ENCODE assay signal across 22 cellular contexts in genomic region chr4:8370835-8371234, GRCh38.
DNase-seq lines count a peak whose midpoint lies in the region; ATAC-seq and TF ChIP-seq lines count a peak whose summit lies in the region.
"Had no signal": no experiment of that assay in that cellular context is flagged by ENCODE, and none has a peak within 500 bp of the region (broad histone marks: within the 10 kb centered on the region; RNA-seq: fewer than 3 reads in every experiment).

No MANE protein-coding gene starts in this region.

- 47 to 56% methylated on average over 18 of the region's 18 CpGs for WGBS in thyroid gland, 2 donors

- TF ChIP-seq CTCF in thyroid gland (IDR thresholded peaks at IDR 0.05), result no peak
- no peak for TF ChIP-seq CTCF in BE2C (IDR thresholded peaks at IDR 0.05; ENCODE audit: low read depth, low read length)

- no peaks in the 10 kb centered on the region for H3K27me3 ChIP-seq in thyroid gland
- no peaks in the 10 kb centered on the region for H3K27me3 ChIP-seq in BE2C

- intact Hi-C loops in thyroid gland (cut with DNase I), result no loop called here

- H3K4me1 ChIP-seq in thyroid gland (peaks cover 39 to 46% of the 10 kb centered on the region in 2 donors), BE2C (peaks cover 3% of the 10 kb centered on the region; the same call in 1 of the 2 replicates)

- H3K9me3 ChIP-seq in thyroid gland (no peaks in the 10 kb centered on the region), BE2C (no peaks in the 10 kb centered on the region)

- H3K27ac ChIP-seq in thyroid gland, result peak overlapping the region; percentile 50 to 78 (median 76)

- H3K4me3 ChIP-seq in thyroid gland (replicated peaks in 1 of 3) (no peak overlapping the region), BE2C (ENCODE audit: low read depth, low read length) (no peak overlapping the region)

- H3K36me3 ChIP-seq in thyroid gland (no peaks in the 10 kb centered on the region), BE2C (no peaks in the 10 kb centered on the region)

- no peak for ATAC-seq in GM21447 (IDR thresholded peaks at IDR 0.05; ENCODE audit: unreplicated experiment)
- ATAC-seq: activated CD4-positive, alpha-beta T cell treated with anti-CD3 and anti-CD28 coated beads for 36 hours; PC-3; T-cell had no signal

- TF ChIP-seq POLR2A in thyroid gland (IDR thresholded peaks at IDR 0.05), result peak in 1 of 2 donors; percentile 7

- DNase-seq in NCI-H2196 (lab: John Stamatoyannopoulos, UW; ENCODE audit: unreplicated experiment) (peak; percentile 48), NCI-H2196 treated with DMSO at 0.1 percent for 48 hours (lab: John Stamatoyannopoulos, UW; ENCODE audit: unreplicated experiment) (no peak), dermis microvascular lymphatic vessel endothelial cell (ENCODE audit: low read depth in 2 of 2) (peak; percentile 12 to 13), left kidney (ENCODE audit: low read depth, low spot score) (peak; percentile 94), thyroid gland (peak; percentile 96), BE2C (no peak), foreskin melanocyte (no peak)
- DNase-seq: activated CD4-positive, alpha-beta T cell treated with anti-CD3 and anti-CD28 coated beads for 36 hours; activated naive CD4-positive, alpha-beta T cell treated with anti-CD3 and anti-CD28 coated beads for 36 hours; activated T-cell treated with anti-CD3 and anti-CD28 coated beads, Interleukin-2, amount 50 U/mL, for 48 hours; amniotic stem cell; dermis blood vessel endothelial cell; HCEC 1CT; immature natural killer cell; KG1; NCI-H1694 treated with DMSO at 0.1 percent for 48 hours; NCI-H226; PC-3; retina; SIG-M5; T-cell had no signal

Comparison
In these comparisons a context has a peak if more than half of its experiments do, and no peak if none do; other contexts are left out.
1. DNase-seq: peak in NCI-H2196 (single experiment), dermis microvascular lymphatic vessel endothelial cell (2 of 2), left kidney (single experiment) and thyroid gland (2 of 2); none in NCI-H2196 treated with DMSO at 0.1 percent for 48 hours (single experiment), BE2C (single experiment) and foreskin melanocyte (single experiment).